ENCODE assay signal across 8 cellular contexts in genomic region chr5:113043491-113043931, GRCh38.
A peak's percentile ranks its signal among the peaks of the same experiment; 100 is the strongest.
DNase-seq lines count a peak whose midpoint lies in the region; ATAC-seq and TF ChIP-seq lines count a peak whose summit lies in the region.

No MANE protein-coding gene starts in this region.

- DNase-seq in fibroblast of mammary gland (ENCODE audit: low read depth) (peak; percentile 64), sciatic nerve (ENCODE audit: low spot score) (no peak), breast epithelium (ENCODE audit: low spot score in 2 of 2) (no peak)

- no peaks in the 10 kb centered on the region for H3K36me3 ChIP-seq in OCI-LY3 (replicated peaks; ENCODE audit: low read depth, low read length)
- H3K36me3 ChIP-seq in breast epithelium: no peaks in the 10 kb centered on the region

- TF ChIP-seq CTCF in GM12875 (IDR thresholded peaks at IDR 0.05; ENCODE audit: borderline replicate concordance, insufficient read depth, low read depth, low read length) (peak; percentile 24; the same call in 1 of the 2 replicates), OCI-LY3 (IDR thresholded peaks at IDR 0.05; ENCODE audit: low read depth, low read length) (peak; percentile 35; the same call in 1 of the 2 replicates), fibroblast of mammary gland (conservative IDR thresholded peaks at IDR 0.05; ENCODE audit: control insufficient read depth, insufficient read depth, low read depth, low read length) (peak; percentile 16), breast epithelium (IDR thresholded peaks at IDR 0.05) (no peak)

- no peaks in the 10 kb centered on the region for H3K79me2 ChIP-seq in OCI-LY3 (ENCODE audit: low read length)

- H3K27me3 ChIP-seq in OCI-LY3 (ENCODE audit: low read depth, low read length) (no peaks in the 10 kb centered on the region), breast epithelium (no peaks in the 10 kb centered on the region)

- H3K4me2 ChIP-seq in OCI-LY3 (ENCODE audit: low read length): no peak overlapping the region

- ATAC-seq in sciatic nerve: peak; percentile 69
- no peak for ATAC-seq in HG02798 (IDR thresholded peaks at IDR 0.05; ENCODE audit: poor library complexity, unreplicated experiment)
- ATAC-seq in GM18868 (IDR thresholded peaks at IDR 0.05; ENCODE audit: unreplicated experiment): no peak
- ATAC-seq in HG03159 (IDR thresholded peaks at IDR 0.05; ENCODE audit: unreplicated experiment): no peak

- no peaks in the 10 kb centered on the region for H4K20me1 ChIP-seq in OCI-LY3 (ENCODE audit: insufficient read depth, low read length)

- peaks cover 13% of the 10 kb centered on the region for H3K4me1 ChIP-seq in OCI-LY3 (ENCODE audit: low read length)
- no peaks in the 10 kb centered on the region for H3K4me1 ChIP-seq in breast epithelium

- H3K4me3 ChIP-seq in GM12875 (ENCODE audit: low read depth, low read length): no peak overlapping the region
- H3K4me3 ChIP-seq in OCI-LY3 (ENCODE audit: low read length): no peak overlapping the region
- no peak overlapping the region for H3K4me3 ChIP-seq in fibroblast of mammary gland (ENCODE audit: control insufficient read depth, low read depth, low read length)
- H3K4me3 ChIP-seq in breast epithelium: no peak overlapping the region

- intact Hi-C loops in sciatic nerve (cut with DNase I) (no loop called here), breast epithelium (cut with DNase I; ENCODE audit: low total_unique reads) (no loop called here)

- no peak overlapping the region for H2AFZ ChIP-seq in OCI-LY3 (ENCODE audit: low read depth, low read length)

- no peak for TF ChIP-seq POLR2A in breast epithelium (IDR thresholded peaks at IDR 0.05)

- H3K27ac ChIP-seq in OCI-LY3 (ENCODE audit: low read length) (no peak overlapping the region), breast epithelium (peak overlapping the region in 1 of 2 donors; percentile 44)

- no peaks in the 10 kb centered on the region for H3K9me3 ChIP-seq in OCI-LY3 (ENCODE audit: insufficient read depth, low read length)
- H3K9me3 ChIP-seq in breast epithelium: no peaks in the 10 kb centered on the region

- H3K9ac ChIP-seq in OCI-LY3 (ENCODE audit: low read length): no peak overlapping the region

Comparison
In these comparisons a context has a peak if more than half of its experiments do, and no peak if none do; other contexts are left out.
1. CTCF ChIP-seq: peak in GM12875 (single experiment), OCI-LY3 (single experiment) and fibroblast of mammary gland (single experiment); none in breast epithelium (0 of 3).